Comparison of ENCODE assay signal across 8 cellular contexts in the genomic region with DNA sequence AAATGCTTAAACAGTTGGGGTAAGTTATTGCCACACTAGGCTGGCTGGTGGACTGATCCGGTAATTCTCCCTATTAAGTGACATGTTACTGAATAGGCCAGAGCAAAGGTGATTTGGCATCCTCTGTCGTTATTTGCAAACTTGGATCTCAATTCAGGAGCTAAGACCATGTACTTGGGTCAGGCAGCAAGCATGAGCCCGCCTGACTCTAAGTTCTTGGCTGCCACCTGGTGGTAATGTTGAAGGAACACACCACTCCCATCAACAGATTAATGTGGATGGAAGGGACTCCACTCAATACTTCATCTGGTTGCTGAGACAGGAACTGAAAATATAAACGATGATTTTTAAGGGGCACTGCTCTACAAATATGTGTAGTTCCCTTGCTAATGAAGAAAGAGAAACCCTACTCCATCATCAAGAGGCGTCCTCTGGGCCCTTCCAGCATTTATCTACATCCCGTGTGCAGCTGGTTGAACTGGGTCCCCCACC.
DNase-seq lines count a peak whose midpoint lies in the region; ATAC-seq and TF ChIP-seq lines count a peak whose summit lies in the region.

No MANE protein-coding gene starts in this region.

- no peak overlapping the region for H3K4me3 ChIP-seq in GM12864 (ENCODE audit: low read depth, low read length)
- no peak overlapping the region for H3K4me3 ChIP-seq in adrenal gland
- no peak overlapping the region for H3K4me3 ChIP-seq in retinal pigment epithelial cell (ENCODE audit: low read length)

- H3K27me3 ChIP-seq in adrenal gland = no peaks in the 10 kb centered on the region

- no peak for TF ChIP-seq POLR2A in adrenal gland (IDR thresholded peaks at IDR 0.05)

- ATAC-seq in HG02610 (IDR thresholded peaks at IDR 0.05; ENCODE audit: unreplicated experiment) = peak; percentile 79
- ATAC-seq in left cardiac atrium = peak; percentile 93 to 94

- DNase-seq in GM12864 (ENCODE audit: low read depth) (peak; percentile 72), NCI-H128 (lab: John Stamatoyannopoulos, UW; ENCODE audit: unreplicated experiment) (peak; percentile 28), T follicular helper cell (ENCODE audit: low read depth) (peak; percentile 43), adrenal gland (peak; percentile 69 to 83 (median 74)), left cardiac atrium (peak; percentile 51), retinal pigment epithelial cell (ENCODE audit: low read depth) (no peak), NCI-H1048 (lab: John Stamatoyannopoulos, UW) (no peak)

- intact Hi-C loops in adrenal gland (cut with DNase I) (loop anchor here (5.0 to 10.0 kb wide), 5 partner anchors 192 to 415 kb away; no protein-coding TSS in a partner anchor), left cardiac atrium (cut with DNase I) (loop anchor here (2.0 to 5.0 kb wide), 3 partner anchors 192 to 253 kb away; no protein-coding TSS in a partner anchor)

- no peaks in the 10 kb centered on the region for H3K36me3 ChIP-seq in adrenal gland (replicated peaks in 1 of 2)

- peaks cover 5 to 6% of the 10 kb centered on the region in 2 donors for H3K4me1 ChIP-seq in adrenal gland (replicated peaks in 1 of 2)

- TF ChIP-seq CTCF in GM12864 (IDR thresholded peaks at IDR 0.05; ENCODE audit: low read depth, low read length, missing control alignments) = peak; percentile 79
- TF ChIP-seq CTCF in adrenal gland (IDR thresholded peaks at IDR 0.05) = peak; percentile 62 to 92 (median 88)
- peak; percentile 75 for TF ChIP-seq CTCF in retinal pigment epithelial cell (conservative IDR thresholded peaks at IDR 0.05; ENCODE audit: low read depth, low read length)

- H3K27ac ChIP-seq in adrenal gland = no peak overlapping the region

- 4 to 22% (median 19%) methylated on average over 5 to 6 of the region's 6 CpGs for WGBS in adrenal gland, 4 donors

- H3K9me3 ChIP-seq in adrenal gland (replicated peaks in 1 of 3) = no peaks in the 10 kb centered on the region

Comparison
In these comparisons a context has a peak if more than half of its experiments do, and no peak if none do; other contexts are left out.
1. DNase-seq: peak in GM12864 (single experiment), NCI-H128 (single experiment), T follicular helper cell (single experiment), adrenal gland (7 of 7) and left cardiac atrium (single experiment); none in retinal pigment epithelial cell (single experiment) and NCI-H1048 (single experiment).
2. Peak in every context shown above with its lines, with median percentiles within 50 percentile points of each other: CTCF ChIP-seq.